16 cellular contexts compared by ENCODE assay signal in the genomic region with DNA sequence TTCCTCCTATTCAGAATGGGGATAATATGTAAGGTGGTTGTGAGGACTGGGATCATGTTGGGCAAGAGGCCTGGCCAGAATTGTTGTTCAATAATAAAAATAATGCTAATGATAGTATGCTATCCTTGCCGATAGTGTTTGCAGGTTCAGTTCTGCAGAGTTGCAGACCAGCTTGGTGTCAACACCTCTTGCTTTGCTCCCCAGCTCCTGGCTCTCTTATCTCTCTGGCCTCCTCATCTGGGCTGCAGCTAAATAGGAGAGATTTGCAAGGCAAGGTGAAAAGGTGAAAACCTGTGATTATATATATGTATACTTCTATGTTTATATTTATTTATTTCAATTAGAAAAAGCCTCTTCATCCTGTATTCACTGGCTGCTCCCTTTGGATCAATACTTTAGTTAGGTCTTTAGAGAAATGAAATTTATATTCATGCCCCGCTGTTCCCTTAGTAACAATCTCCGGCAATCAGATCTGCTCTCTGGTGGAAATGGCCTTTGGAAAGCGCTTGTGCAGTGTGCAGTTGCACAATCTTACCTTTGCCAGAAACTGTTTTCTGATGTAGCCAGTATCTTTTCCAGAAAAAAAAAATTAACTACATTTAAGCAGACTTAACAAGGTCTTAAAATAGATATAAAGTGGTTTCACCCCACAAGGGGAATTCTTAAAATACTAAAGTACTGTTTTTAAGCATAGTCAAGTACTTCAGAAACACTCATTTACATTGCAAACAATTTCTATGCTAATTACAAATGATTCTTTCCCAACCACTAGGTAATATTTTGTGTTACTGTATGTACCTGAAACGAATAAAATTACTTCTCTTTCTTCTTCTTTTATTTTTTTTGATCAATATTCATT. TPM values are rescaled to one million over a fixed set of nuclear protein-coding genes. Genes with fewer than 3 reads are reported as not detected.
DNase-seq lines count a peak whose midpoint lies in the region; ATAC-seq and TF ChIP-seq lines count a peak whose summit lies in the region.
"Had no signal": no experiment of that assay in that cellular context is flagged by ENCODE, and none has a peak within 500 bp of the region (broad histone marks: within the 10 kb centered on the region; RNA-seq: fewer than 3 reads in every experiment).

No MANE protein-coding gene starts in this region.

- no peaks in the 10 kb centered on the region for H3K27me3 ChIP-seq in parathyroid adenoma (ENCODE audit: control insufficient read depth, insufficient read depth, low read length)

- H3K4me3 ChIP-seq in fibroblast of the aortic adventitia (ENCODE audit: low read depth, low read length) = no peak overlapping the region
- H3K4me3 ChIP-seq in parathyroid adenoma (ENCODE audit: low read depth, low read length) = peak overlapping the region; percentile 28

- no peaks in the 10 kb centered on the region for H3K36me3 ChIP-seq in parathyroid adenoma (ENCODE audit: control insufficient read depth, insufficient read depth, low read length)

- ATAC-seq in HG03108 (IDR thresholded peaks at IDR 0.05; ENCODE audit: unreplicated experiment) = no peak
- ATAC-seq: Panc1 had no signal

- peak; percentile 64 for DNase-seq in HuH-7.5 (ENCODE audit: low spot score)
- peak; percentile 64 to 75 for DNase-seq in NCI-H526 (lab: John Stamatoyannopoulos, UW)
- peak; percentile 39 for DNase-seq in fibroblast of the aortic adventitia (ENCODE audit: low read depth)
- DNase-seq in superior temporal gyrus (ENCODE audit: extremely low spot score) = no peak
- no peak for DNase-seq in NCI-H1694 treated with DMSO at 0.1 percent for 48 hours (lab: John Stamatoyannopoulos, UW)
- DNase-seq: DMS153, EL, H9, NCI-H1417 treated with DMSO at 0.1 percent for 48 hours, NCI-H2029 treated with DMSO at 0.1 percent for 48 hours, NCI-H345, SHP77 had no signal

- H3K4me1 ChIP-seq in parathyroid adenoma = peaks cover 37% of the 10 kb centered on the region

- no peak for TF ChIP-seq CTCF in fibroblast of the aortic adventitia (IDR thresholded peaks at IDR 0.05; ENCODE audit: insufficient read depth, low read length)
- TF ChIP-seq CTCF in parathyroid adenoma (IDR thresholded peaks at IDR 0.05) = no peak

- peak overlapping the region; percentile 85 for H3K27ac ChIP-seq in parathyroid adenoma

- peak overlapping the region; percentile 58 for H3K4me2 ChIP-seq in parathyroid adenoma (ENCODE audit: low read length)

- no peak overlapping the region for H3K9ac ChIP-seq in parathyroid adenoma

- H3K9me3 ChIP-seq in parathyroid adenoma (ENCODE audit: control insufficient read depth, low read length) = no peaks in the 10 kb centered on the region

- peak overlapping the region; percentile 49 for H2AFZ ChIP-seq in parathyroid adenoma

- no peaks in the 10 kb centered on the region for H3K79me2 ChIP-seq in parathyroid adenoma

RNA-seq across cellular contexts. Expression of a gene that starts 19.1 kb away (rescaled TPM):
- 12.6 and 17.1 TPM in 2 replicates for total RNA-seq in fibroblast of the aortic adventitia (ENCODE audit: low replicate concordance)

RNA-seq across cellular contexts. Expression of a gene that starts 25.1 kb away (rescaled TPM):
- total RNA-seq in fibroblast of the aortic adventitia (ENCODE audit: low replicate concordance) = 50.3 and 56.5 TPM in 2 replicates
- total RNA-seq: H9 had no signal

RNA-seq across cellular contexts. Expression of a gene that starts 44.5 kb away (rescaled TPM):
- total RNA-seq in fibroblast of the aortic adventitia (ENCODE audit: low replicate concordance) = 0.09 TPM in 1 of 2 replicates, not detected in the other
- total RNA-seq: LHCN-M2 had no signal

Comparison
In these comparisons a context has a peak if more than half of its experiments do, and no peak if none do; other contexts are left out.
1. DNase-seq: peak in HuH-7.5 (single experiment), NCI-H526 (2 of 2) and fibroblast of the aortic adventitia (single experiment); none in superior temporal gyrus (single experiment) and NCI-H1694 treated with DMSO at 0.1 percent for 48 hours (single experiment).